In genomic region chr19:46611791-46612190, GRCh38 we compare ENCODE assay signal across 1 cellular context.
TF ChIP-seq lines count a peak whose summit lies in the region.

No MANE protein-coding gene starts in this region.

TF ChIP-seq in GM23338, 12 proteins besides CTCF, POLR2A, EP300 and RAD21 (continued from another document):
- TF ChIP-seq, protein P1, sequence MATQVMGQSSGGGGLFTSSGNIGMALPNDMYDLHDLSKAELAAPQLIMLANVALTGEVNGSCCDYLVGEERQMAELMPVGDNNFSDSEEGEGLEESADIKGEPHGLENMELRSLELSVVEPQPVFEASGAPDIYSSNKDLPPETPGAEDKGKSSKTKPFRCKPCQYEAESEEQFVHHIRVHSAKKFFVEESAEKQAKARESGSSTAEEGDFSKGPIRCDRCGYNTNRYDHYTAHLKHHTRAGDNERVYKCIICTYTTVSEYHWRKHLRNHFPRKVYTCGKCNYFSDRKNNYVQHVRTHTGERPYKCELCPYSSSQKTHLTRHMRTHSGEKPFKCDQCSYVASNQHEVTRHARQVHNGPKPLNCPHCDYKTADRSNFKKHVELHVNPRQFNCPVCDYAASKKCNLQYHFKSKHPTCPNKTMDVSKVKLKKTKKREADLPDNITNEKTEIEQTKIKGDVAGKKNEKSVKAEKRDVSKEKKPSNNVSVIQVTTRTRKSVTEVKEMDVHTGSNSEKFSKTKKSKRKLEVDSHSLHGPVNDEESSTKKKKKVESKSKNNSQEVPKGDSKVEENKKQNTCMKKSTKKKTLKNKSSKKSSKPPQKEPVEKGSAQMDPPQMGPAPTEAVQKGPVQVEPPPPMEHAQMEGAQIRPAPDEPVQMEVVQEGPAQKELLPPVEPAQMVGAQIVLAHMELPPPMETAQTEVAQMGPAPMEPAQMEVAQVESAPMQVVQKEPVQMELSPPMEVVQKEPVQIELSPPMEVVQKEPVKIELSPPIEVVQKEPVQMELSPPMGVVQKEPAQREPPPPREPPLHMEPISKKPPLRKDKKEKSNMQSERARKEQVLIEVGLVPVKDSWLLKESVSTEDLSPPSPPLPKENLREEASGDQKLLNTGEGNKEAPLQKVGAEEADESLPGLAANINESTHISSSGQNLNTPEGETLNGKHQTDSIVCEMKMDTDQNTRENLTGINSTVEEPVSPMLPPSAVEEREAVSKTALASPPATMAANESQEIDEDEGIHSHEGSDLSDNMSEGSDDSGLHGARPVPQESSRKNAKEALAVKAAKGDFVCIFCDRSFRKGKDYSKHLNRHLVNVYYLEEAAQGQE (IDR thresholded peaks at IDR 0.05; ENCODE audit: unreplicated experiment), result no peak
- TF ChIP-seq ZNF114 (CRISPR knock-in tag; IDR thresholded peaks at IDR 0.05), result no peak
TF ChIP-seq in GM23338: peak in this region for 0.
